Comparison of ENCODE assay signal across 17 cellular contexts in the genomic region with DNA sequence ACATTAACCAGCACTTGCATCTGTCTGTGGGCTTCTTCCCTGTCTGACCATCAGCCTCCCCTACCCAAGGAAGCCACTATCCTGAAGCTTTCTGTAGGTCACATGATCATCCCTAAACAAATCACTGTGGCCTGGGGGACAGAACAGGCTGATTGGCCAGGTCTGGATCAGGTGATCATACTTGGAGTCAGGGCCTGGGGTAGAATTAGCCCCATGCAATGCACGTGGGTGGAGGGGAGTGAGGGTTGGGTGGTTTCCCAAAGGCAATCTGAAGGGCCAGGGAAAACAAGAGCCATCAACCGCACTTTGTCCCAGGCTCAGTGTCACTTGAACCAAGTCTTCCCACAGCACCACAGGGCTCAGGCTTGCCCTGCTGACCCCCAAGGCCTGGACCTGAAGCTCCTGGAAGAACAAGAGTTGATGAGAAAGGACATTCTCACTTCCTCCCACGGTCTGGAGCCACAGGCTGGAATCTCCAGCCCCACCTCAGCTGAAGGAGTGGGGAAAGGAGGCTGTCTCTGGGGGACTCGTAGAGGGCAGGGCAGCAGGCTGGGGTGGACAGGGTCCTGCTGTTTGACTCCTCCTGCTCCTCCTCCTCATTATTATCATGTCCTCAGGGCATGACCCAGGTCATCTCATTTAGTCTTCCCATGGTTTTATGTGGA. TPM values are rescaled to one million over a fixed set of nuclear protein-coding genes. Genes with fewer than 3 reads are reported as not detected.
"Had no signal": no experiment of that assay in that cellular context is flagged by ENCODE, and none has a peak within 500 bp of the region (broad histone marks: within the 10 kb centered on the region; RNA-seq: fewer than 3 reads in every experiment).

No MANE protein-coding gene starts in this region.

- H3K27me3 ChIP-seq: esophagus muscularis mucosa, hepatocyte, thyroid gland, uterus had no signal

- H3K79me2 ChIP-seq: hepatocyte had no signal

- H3K4me3 Mint-ChIP-seq: activated CD4-positive, alpha-beta memory T cell treated with anti-CD3 and anti-CD28 coated beads, Interleukin-2, amount 10 ng/mL, durations not matched to agents 7 days and 5 days; activated naive CD8-positive, alpha-beta T cell; stimulated activated naive B cell treated with anti-CD40 and anti-IgM and Interleukin-4, amounts not matched to agents 10 μg/mL and 1 μg/mL and 100 μg/mL, for 72 hours had no signal

- H3K27ac ChIP-seq: esophagus muscularis mucosa, hepatocyte, neutrophil, thyroid gland, uterus had no signal

- DNase-seq: activated gamma-delta T cell treated with Interleukin-2 at 50 U/mL for 16 hours; activated T-cell treated with anti-CD3 and anti-CD28 coated beads, Interleukin-2, amount 50 U/mL, for 48 hours; amniotic stem cell; caudate nucleus; stimulated activated CD4-positive, alpha-beta T cell treated with anti-CD3 and anti-CD28 coated beads, Interleukin-4, amount 100 ng/mL, for 1 hour; stimulated activated naive B cell treated with anti-CD40 and anti-IgM and Interleukin-4, amounts not matched to agents 10 μg/mL and 1 μg/mL and 100 μg/mL, for 72 hours; T1000; thyroid gland; uterus had no signal

- H3K4me3 ChIP-seq: esophagus muscularis mucosa, hepatocyte, thyroid gland, uterus had no signal

- H2AFZ ChIP-seq: hepatocyte had no signal

- H3K4me1 ChIP-seq: uterus had no signal

- ATAC-seq: left lobe of liver; stimulated activated naive B cell treated with anti-CD40 and anti-IgM and Interleukin-4, amounts not matched to agents 10 μg/mL and 1 μg/mL and 100 μg/mL, for 72 hours had no signal

- H3K27ac Mint-ChIP-seq: activated naive CD8-positive, alpha-beta T cell; stimulated activated naive B cell treated with anti-CD40 and anti-IgM and Interleukin-4, amounts not matched to agents 10 μg/mL and 1 μg/mL and 100 μg/mL, for 72 hours had no signal

- FAIRE-seq: colon, keratinocyte had no signal

- H3K36me3 Mint-ChIP-seq: activated naive CD8-positive, alpha-beta T cell; stimulated activated naive B cell treated with anti-CD40 and anti-IgM and Interleukin-4, amounts not matched to agents 10 μg/mL and 1 μg/mL and 100 μg/mL, for 72 hours had no signal

- H3K4me2 ChIP-seq: hepatocyte had no signal

- H3K36me3 ChIP-seq: esophagus muscularis mucosa, neutrophil, thyroid gland, uterus had no signal

- H3K27me3 Mint-ChIP-seq: activated naive CD8-positive, alpha-beta T cell had no signal

- H3K9me3 Mint-ChIP-seq: activated CD4-positive, alpha-beta memory T cell treated with anti-CD3 and anti-CD28 coated beads, Interleukin-2, amount 10 ng/mL, durations not matched to agents 7 days and 5 days; stimulated activated naive B cell treated with anti-CD40 and anti-IgM and Interleukin-4, amounts not matched to agents 10 μg/mL and 1 μg/mL and 100 μg/mL, for 72 hours had no signal

- H3K9me3 ChIP-seq: esophagus muscularis mucosa, neutrophil, thyroid gland, uterus had no signal

RNA-seq across cellular contexts. Expression of a gene that starts 31.5 kb away (rescaled TPM):
- polyA plus RNA-seq: keratinocyte had no signal
